ENCODE assay signal across 15 cellular contexts in the genomic region with DNA sequence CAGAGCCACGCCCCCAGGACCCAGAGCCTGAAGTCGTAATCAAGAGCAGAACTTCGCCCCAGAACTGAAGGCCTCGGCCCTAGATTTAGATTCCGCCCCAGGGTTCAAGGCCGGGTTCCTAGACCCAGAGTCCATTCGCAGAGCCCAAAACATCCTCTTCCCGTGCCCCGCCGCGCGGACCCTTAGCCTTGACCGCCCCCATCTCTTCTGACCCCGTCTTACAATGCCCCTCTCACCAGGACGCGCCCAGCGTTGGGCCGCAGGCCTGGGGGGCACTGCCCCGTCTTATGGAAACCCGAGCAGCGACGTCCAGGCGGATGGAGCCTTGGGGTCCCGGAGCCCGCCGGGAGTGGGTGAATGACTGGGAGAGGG. TPM values are rescaled to one million over a fixed set of nuclear protein-coding genes. Genes with fewer than 3 reads are reported as not detected.
DNase-seq lines count a peak whose midpoint lies in the region; ATAC-seq, FAIRE-seq and TF ChIP-seq lines count a peak whose summit lies in the region.
"Had no signal": no experiment of that assay in that cellular context is flagged by ENCODE, and none has a peak within 500 bp of the region (broad histone marks: within the 10 kb centered on the region; RNA-seq: fewer than 3 reads in every experiment).

No MANE protein-coding gene starts in this region.

- peak; percentile 18 for FAIRE-seq in GM19239 (lab: Jason Lieb, UNC)
- FAIRE-seq: HTR-8/SVneo had no signal

- H3K36me3 Mint-ChIP-seq in CD4-positive, CD25-positive, alpha-beta regulatory T cell = no peaks in the 10 kb centered on the region
- H3K36me3 Mint-ChIP-seq in activated naive CD8-positive, alpha-beta T cell treated with anti-CD3 and anti-CD28 coated beads, Interleukin-2, amount 50 U/mL, for 24 hours (ENCODE audit: low read depth) = peaks cover 4% of the 10 kb centered on the region

- H3K4me1 Mint-ChIP-seq in CD4-positive, CD25-positive, alpha-beta regulatory T cell = peaks cover 0 to 22% (median 14%) of the 10 kb centered on the region in 4 donors
- peaks cover 19% of the 10 kb centered on the region for H3K4me1 Mint-ChIP-seq in activated naive CD8-positive, alpha-beta T cell treated with anti-CD3 and anti-CD28 coated beads, Interleukin-2, amount 50 U/mL, for 24 hours

- H3K4me3 ChIP-seq in CD4-positive, CD25-positive, alpha-beta regulatory T cell (ENCODE audit: low read depth, low read length) = no peak overlapping the region
- H3K4me3 ChIP-seq in neuronal stem cell (ENCODE audit: low read length in 2 of 2) (no peak overlapping the region), hepatocyte (no peak overlapping the region)

- DNase-seq in CD4-positive, CD25-positive, alpha-beta regulatory T cell = no peak
- DNase-seq in GM19239 (ENCODE audit: insufficient read length, low spot score) (no peak), neuronal stem cell (ENCODE audit: low spot score) (no peak), hepatocyte (ENCODE audit: low spot score) (no peak)
- DNase-seq in activated naive CD8-positive, alpha-beta T cell treated with anti-CD3 and anti-CD28 coated beads, Interleukin-2, amount 50 U/mL, for 24 hours = no peak
- DNase-seq: amniotic stem cell had no signal

- H2AK5ac ChIP-seq in neuronal stem cell (ENCODE audit: low read depth, low read length) = peak overlapping the region; percentile 92

- peaks cover 22% of the 10 kb centered on the region for H3K27me3 Mint-ChIP-seq in CD4-positive, CD25-positive, alpha-beta regulatory T cell
- no peaks in the 10 kb centered on the region for H3K27me3 Mint-ChIP-seq in activated naive CD8-positive, alpha-beta T cell treated with anti-CD3 and anti-CD28 coated beads, Interleukin-2, amount 50 U/mL, for 24 hours

- no peak for ATAC-seq in CD4-positive, CD25-positive, alpha-beta regulatory T cell (ENCODE audit: low read depth in 2 of 2)
- ATAC-seq in activated naive CD8-positive, alpha-beta T cell treated with anti-CD3 and anti-CD28 coated beads, Interleukin-2, amount 50 U/mL, for 24 hours = no peak
- ATAC-seq in HG02763 (IDR thresholded peaks at IDR 0.05; ENCODE audit: unreplicated experiment) = no peak
- no peak for ATAC-seq in SK-N-SH treated with all-trans-retinoic acid at 6 μM for 48 hours
- ATAC-seq in HG02610 (IDR thresholded peaks at IDR 0.05; ENCODE audit: unreplicated experiment) = no peak

- H3K14ac ChIP-seq in neuronal stem cell (ENCODE audit: low read length) = no peak overlapping the region

- H3K4me2 ChIP-seq in neuronal stem cell (ENCODE audit: insufficient read depth, low read length, poor library complexity, severe bottlenecking) = no peak overlapping the region
- no peak overlapping the region for H3K4me2 ChIP-seq in hepatocyte

- no peaks in the 10 kb centered on the region for H3K9me3 Mint-ChIP-seq in CD4-positive, CD25-positive, alpha-beta regulatory T cell
- no peaks in the 10 kb centered on the region for H3K9me3 Mint-ChIP-seq in activated naive CD8-positive, alpha-beta T cell treated with anti-CD3 and anti-CD28 coated beads, Interleukin-2, amount 50 U/mL, for 24 hours

- TF ChIP-seq CTCF in hepatocyte (IDR thresholded peaks at IDR 0.05; ENCODE audit: poor library complexity) = no peak

- H2BK120ac ChIP-seq in neuronal stem cell (ENCODE audit: low read depth, low read length) = peak overlapping the region; percentile 11

- H4K8ac ChIP-seq in neuronal stem cell (ENCODE audit: low read depth, low read length) = no peak overlapping the region

- H2BK15ac ChIP-seq in neuronal stem cell (ENCODE audit: low read length) = peak overlapping the region; percentile 82

- H3K27me3 ChIP-seq in CD4-positive, CD25-positive, alpha-beta regulatory T cell (ENCODE audit: control insufficient read depth, insufficient read depth, low read length) = no peaks in the 10 kb centered on the region
- H3K27me3 ChIP-seq in neuronal stem cell (ENCODE audit: control insufficient read depth in 3 of 3, insufficient read depth in 3 of 3, low read depth in 1 of 3, low read length in 3 of 3) (no peaks in the 10 kb centered on the region), hepatocyte (no peaks in the 10 kb centered on the region)

- H3K9me2 ChIP-seq in hepatocyte (replicated peaks; ENCODE audit: insufficient read depth) = no peaks in the 10 kb centered on the region

- no peak overlapping the region for H3K23ac ChIP-seq in neuronal stem cell (ENCODE audit: low read depth, low read length, poor library complexity)

- peaks cover 9% of the 10 kb centered on the region for H3K4me1 ChIP-seq in CD4-positive, CD25-positive, alpha-beta regulatory T cell (ENCODE audit: control insufficient read depth, insufficient read depth, low read length, poor library complexity, severe bottlenecking)
- H3K4me1 ChIP-seq in neuronal stem cell (ENCODE audit: control insufficient read depth in 2 of 2, insufficient read depth in 1 of 2, low read depth in 1 of 2, low read length in 2 of 2) = no peaks in the 10 kb centered on the region
- no peaks in the 10 kb centered on the region for H3K4me1 ChIP-seq in hepatocyte (ENCODE audit: insufficient read depth)

- no peak overlapping the region for H3K9ac ChIP-seq in neuronal stem cell (ENCODE audit: low read depth, low read length, poor library complexity)

- no peaks in the 10 kb centered on the region for H3K9me3 ChIP-seq in CD4-positive, CD25-positive, alpha-beta regulatory T cell (ENCODE audit: control insufficient read depth in 2 of 2, low read length in 2 of 2)
- no peaks in the 10 kb centered on the region for H3K9me3 ChIP-seq in neuronal stem cell (replicated peaks in 1 of 2; ENCODE audit: control insufficient read depth in 2 of 2, insufficient read depth in 1 of 2, low read depth in 1 of 2, low read length in 2 of 2)
- no peaks in the 10 kb centered on the region for H3K9me3 ChIP-seq in hepatocyte (ENCODE audit: low read depth)

- no peak overlapping the region for H2BK5ac ChIP-seq in neuronal stem cell (ENCODE audit: low read length)

- no peaks in the 10 kb centered on the region for H3K36me3 ChIP-seq in CD4-positive, CD25-positive, alpha-beta regulatory T cell (ENCODE audit: control insufficient read depth, insufficient read depth, low read length)
- H3K36me3 ChIP-seq in neuronal stem cell (replicated peaks in 1 of 2; ENCODE audit: control insufficient read depth in 2 of 2, insufficient read depth in 2 of 2, low read length in 2 of 2) = no peaks in the 10 kb centered on the region
- H3K36me3 ChIP-seq in hepatocyte (replicated peaks; ENCODE audit: insufficient read depth, low read depth) = no peaks in the 10 kb centered on the region

- no peaks in the 10 kb centered on the region for H4K20me1 ChIP-seq in hepatocyte (ENCODE audit: insufficient read depth, poor library complexity, severe bottlenecking)

- peak overlapping the region; percentile 88 for H2BK12ac ChIP-seq in neuronal stem cell (ENCODE audit: low read length)

- H3K79me1 ChIP-seq in neuronal stem cell (ENCODE audit: low read depth, low read length) = no peaks in the 10 kb centered on the region

- H3K79me2 ChIP-seq in hepatocyte = no peaks in the 10 kb centered on the region

- no CpG with 5 or more reads among the region's 26 CpGs for WGBS in neuronal stem cell (ENCODE audit: extremely low coverage in 2 of 2, insufficient read length in 2 of 2, insufficient replicate concordance in 1 of 2), 2 donors
- WGBS in hepatocyte (ENCODE audit: low lambda C conversion rate, missing lambda C conversion rate) = 94% methylated on average over 25 of the region's 26 CpGs

- peak overlapping the region; percentile 69 for H3K4ac ChIP-seq in neuronal stem cell (ENCODE audit: low read length)

- H3K27ac ChIP-seq in CD4-positive, CD25-positive, alpha-beta regulatory T cell (ENCODE audit: insufficient read depth, low read length, poor library complexity, severe bottlenecking) = no peak overlapping the region
- H3K27ac ChIP-seq in neuronal stem cell (replicated peaks; ENCODE audit: low read length) = no peak overlapping the region
- no peak overlapping the region for H3K27ac ChIP-seq in hepatocyte

- H2AFZ ChIP-seq in neuronal stem cell (ENCODE audit: low read length) (no peak overlapping the region), hepatocyte (no peak overlapping the region)

- no peak overlapping the region for H4K91ac ChIP-seq in neuronal stem cell (ENCODE audit: low read depth, low read length, poor library complexity)

- peak overlapping the region in 2 of 3 donors; percentile 43 to 52 for H3K27ac Mint-ChIP-seq in CD4-positive, CD25-positive, alpha-beta regulatory T cell
- H3K27ac Mint-ChIP-seq in activated naive CD8-positive, alpha-beta T cell treated with anti-CD3 and anti-CD28 coated beads, Interleukin-2, amount 50 U/mL, for 24 hours = no peak overlapping the region

- no peak overlapping the region for H3K18ac ChIP-seq in neuronal stem cell (ENCODE audit: low read length)

- peak overlapping the region in 3 of 4 donors; percentile 31 to 80 (median 59) for H3K4me3 Mint-ChIP-seq in CD4-positive, CD25-positive, alpha-beta regulatory T cell
- peak overlapping the region; percentile 74 for H3K4me3 Mint-ChIP-seq in activated naive CD8-positive, alpha-beta T cell treated with anti-CD3 and anti-CD28 coated beads, Interleukin-2, amount 50 U/mL, for 24 hours

RNA-seq across cellular contexts. Expression of a gene that starts 5.0 kb away (rescaled TPM):
- total RNA-seq in CD4-positive, CD25-positive, alpha-beta regulatory T cell = 0.52 TPM
- 1 to 10 TPM in 1 of 4 donors, not detected in 3; 2.8 TPM for polyA plus RNA-seq in CD4-positive, CD25-positive, alpha-beta regulatory T cell
- 0.21 TPM for polyA plus RNA-seq in neuronal stem cell (2013, experiment 1 of 2)
- 0.14 TPM for polyA plus RNA-seq in neuronal stem cell (2013, experiment 2 of 2)
- not detected in 2 replicates for total RNA-seq in hepatocyte
- polyA plus RNA-seq in hepatocyte = not detected in 2 replicates
- total RNA-seq: chondrocyte; Daoy; kidney epithelial cell; pulmonary artery endothelial cell; T-helper 2 cell treated with Interferon-gamma antibody and Interleukin-4, amounts not matched to agents 100 ng/mL and 5 ng/mL, for 36 hours had no signal

RNA-seq across cellular contexts. Expression of a gene that starts 11.7 kb away (rescaled TPM):
- 28.2 TPM for total RNA-seq in CD4-positive, CD25-positive, alpha-beta regulatory T cell
- 1 to 10 TPM; 2.9 to 3.9 (median 3.4) TPM for polyA plus RNA-seq in CD4-positive, CD25-positive, alpha-beta regulatory T cell
- polyA plus RNA-seq in neuronal stem cell (2013, experiment 1 of 2) = 5.9 TPM
- polyA plus RNA-seq in neuronal stem cell (2013, experiment 2 of 2) = 5.4 TPM
- total RNA-seq in hepatocyte = 27.5 and 37.2 TPM in 2 replicates
- polyA plus RNA-seq in hepatocyte = 25.9 and 30.3 TPM in 2 replicates

RNA-seq across cellular contexts. Expression of a gene that starts 14.0 kb away (rescaled TPM):
- 96.2 TPM for total RNA-seq in CD4-positive, CD25-positive, alpha-beta regulatory T cell
- 10 to 100 TPM; 22.9 to 30.3 (median 24.9) TPM for polyA plus RNA-seq in CD4-positive, CD25-positive, alpha-beta regulatory T cell
- 22.8 TPM for polyA plus RNA-seq in neuronal stem cell (2013, experiment 1 of 2)
- polyA plus RNA-seq in neuronal stem cell (2013, experiment 2 of 2) = 23.4 TPM
- total RNA-seq in hepatocyte = 17.3 and 17.4 TPM in 2 replicates
- 19.7 and 22.3 TPM in 2 replicates for polyA plus RNA-seq in hepatocyte

RNA-seq across cellular contexts. Expression of a gene that starts 37.8 kb away (rescaled TPM):
- 24.5 TPM for total RNA-seq in CD4-positive, CD25-positive, alpha-beta regulatory T cell
- 10 to 100 TPM; 22.3 to 32.9 (median 25.2) TPM for polyA plus RNA-seq in CD4-positive, CD25-positive, alpha-beta regulatory T cell
- 21.5 TPM for polyA plus RNA-seq in neuronal stem cell (2013, experiment 1 of 2)
- polyA plus RNA-seq in neuronal stem cell (2013, experiment 2 of 2) = 21.8 TPM
- total RNA-seq in hepatocyte = 36.6 and 42.8 TPM in 2 replicates
- 140 and 146 TPM in 2 replicates for polyA plus RNA-seq in hepatocyte

RNA-seq across cellular contexts. Expression of a gene that starts 48.1 kb away (rescaled TPM):
- 282 TPM for total RNA-seq in CD4-positive, CD25-positive, alpha-beta regulatory T cell
- polyA plus RNA-seq in CD4-positive, CD25-positive, alpha-beta regulatory T cell = 100 to 1,000 TPM; 287 to 429 (median 317) TPM
- 1.8 TPM for polyA plus RNA-seq in neuronal stem cell (2013, experiment 1 of 2)
- 1.7 TPM for polyA plus RNA-seq in neuronal stem cell (2013, experiment 2 of 2)
- 1.00 and 3.9 TPM in 2 replicates for total RNA-seq in hepatocyte
- 2.4 and 6.9 TPM in 2 replicates for polyA plus RNA-seq in hepatocyte
